8 cellular contexts compared by ENCODE assay signal in the genomic region with DNA sequence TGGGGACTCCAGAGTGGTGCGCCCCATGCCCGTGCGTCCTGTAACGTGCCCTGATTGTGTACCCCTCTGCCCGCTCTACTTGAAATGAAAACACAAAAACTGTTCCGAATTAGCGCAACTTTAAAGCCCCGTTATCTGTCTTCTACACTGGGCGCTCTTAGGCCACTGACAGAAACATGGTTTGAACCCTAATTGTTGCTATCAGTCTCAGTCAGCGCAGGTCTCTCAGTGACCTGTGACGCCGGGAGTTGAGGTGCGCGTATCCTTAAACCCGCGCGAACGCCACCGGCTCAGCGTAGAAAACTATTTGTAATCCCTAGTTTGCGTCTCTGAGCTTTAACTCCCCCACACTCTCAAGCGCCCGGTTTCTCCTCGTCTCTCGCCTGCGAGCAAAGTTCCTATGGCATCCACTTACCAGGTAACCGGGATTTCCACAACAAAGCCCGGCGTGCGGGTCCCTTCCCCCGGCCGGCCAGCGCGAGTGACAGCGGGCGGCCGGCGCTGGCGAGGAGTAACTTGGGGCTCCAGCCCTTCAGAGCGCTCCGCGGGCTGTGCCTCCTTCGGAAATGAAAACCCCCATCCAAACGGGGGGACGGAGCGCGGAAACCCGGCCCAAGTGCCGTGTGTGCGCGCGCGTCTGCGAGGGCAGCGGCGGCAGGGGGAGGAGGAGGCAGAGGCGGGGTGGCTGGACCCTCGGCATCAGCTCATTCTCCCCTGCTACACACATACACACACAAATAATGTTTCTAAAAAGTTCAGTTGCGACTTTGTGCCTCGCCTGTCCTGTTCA. TPM values are rescaled to one million over a fixed set of nuclear protein-coding genes. Genes with fewer than 3 reads are reported as not detected.
DNase-seq lines count a peak whose midpoint lies in the region; ATAC-seq, FAIRE-seq and TF ChIP-seq lines count a peak whose summit lies in the region.

No MANE protein-coding gene starts in this region.

- peaks cover 34% of the 10 kb centered on the region for H3F3A ChIP-seq in PC-9 (ENCODE audit: insufficient read depth, low read depth)

- no peak for TF ChIP-seq CTCF in PC-9 (conservative IDR thresholded peaks at IDR 0.05)
- TF ChIP-seq CTCF in body of pancreas (IDR thresholded peaks at IDR 0.05), result no peak

- no peaks in the 10 kb centered on the region for H3K36me3 ChIP-seq in PC-9 (ENCODE audit: low read depth)
- no peaks in the 10 kb centered on the region for H3K36me3 ChIP-seq in body of pancreas (replicated peaks in 1 of 2; ENCODE audit: insufficient read depth in 1 of 2, low read depth in 2 of 2)
- H3K36me3 ChIP-seq in small intestine (ENCODE audit: control insufficient read depth in 2 of 2, insufficient read depth in 2 of 2, low read length in 2 of 2), result no peaks in the 10 kb centered on the region

- no peaks in the 10 kb centered on the region for H3K9me2 ChIP-seq in PC-9 (ENCODE audit: insufficient read depth)

- FAIRE-seq in GM12891 (lab: Jason Lieb, UNC) (no peak), small intestine (lab: Jason Lieb, UNC) (no peak)

- TF ChIP-seq POLR2A in GM12891 (IDR thresholded peaks at IDR 0.05; ENCODE audit: low read depth, low read length) (no peak), body of pancreas (IDR thresholded peaks at IDR 0.05) (no peak)

- H3K79me2 ChIP-seq in PC-9 (ENCODE audit: low read depth), result peaks cover 17% of the 10 kb centered on the region; the same call in 1 of the 2 replicates

- H3K4me3 ChIP-seq in PC-9, result peak overlapping the region; percentile 90
- peak overlapping the region; percentile 44 to 72 for H3K4me3 ChIP-seq in body of pancreas
- H3K4me3 ChIP-seq in small intestine (ENCODE audit: low read depth in 1 of 2, low read length in 2 of 2), result peak overlapping the region; percentile 55 to 75

- H3K27me3 ChIP-seq in PC-9 (ENCODE audit: insufficient read depth, low read depth) (no peaks in the 10 kb centered on the region), body of pancreas (no peaks in the 10 kb centered on the region), small intestine (ENCODE audit: control insufficient read depth in 2 of 2, insufficient read depth in 2 of 2, low read length in 2 of 2) (peaks cover 2 to 5% of the 10 kb centered on the region in 2 donors)

- 1% methylated on average over 28 to 56 of the region's 60 CpGs for WGBS in body of pancreas, 2 donors
- WGBS in small intestine, 3 donors, result 1% methylated on average over 57 to 60 of the region's 60 CpGs

- H3K27ac ChIP-seq in PC-9 (no peak overlapping the region; the same call in 1 of the 2 replicates), body of pancreas (peak overlapping the region; percentile 89 to 97 (median 92)), small intestine (ENCODE audit: low read depth in 1 of 2, low read length in 1 of 2) (peak overlapping the region in 1 of 2 donors; percentile 96)

- H3K4me2 ChIP-seq in PC-9, result peak overlapping the region; percentile 95

- H3K4me1 ChIP-seq in PC-9 (replicated peaks; ENCODE audit: insufficient read depth), result peaks cover 40% of the 10 kb centered on the region
- H3K4me1 ChIP-seq in body of pancreas, result peaks cover 26% of the 10 kb centered on the region
- H3K4me1 ChIP-seq in small intestine (ENCODE audit: control insufficient read depth in 2 of 2, insufficient read depth in 1 of 2, low read depth in 1 of 2, low read length in 1 of 2), result no peaks in the 10 kb centered on the region

- DNase-seq in GM12891 (ENCODE audit: insufficient read length, low spot score), result peak; percentile 24
- DNase-seq in PC-9, result peak; percentile 18 to 34
- peak; percentile 26 to 53 (median 34) for DNase-seq in body of pancreas
- peak; percentile 72 for DNase-seq in iris pigment epithelial cell (ENCODE audit: low read depth)
- peak; percentile 24 for DNase-seq in small intestine
- DNase-seq in NCI-H1930 (lab: John Stamatoyannopoulos, UW), result no peak

- H2AFZ ChIP-seq in PC-9, result peak overlapping the region; percentile 86

- TSS peak; percentile 16 for BruUV-seq in PC-9 (replicated peaks; lab: Mats Ljungman, UMichigan)

- intact Hi-C loops in PC-9 (cut with micrococcal nuclease; ENCODE audit: unreplicated experiment) (loop anchor here (2.0 to 10.0 kb wide), 6 partner anchors 36 to 567 kb away; no protein-coding TSS in a partner anchor), body of pancreas (cut with DNase I) (no loop called here)

- peak; percentile 5 for ATAC-seq in body of pancreas
- no peak for ATAC-seq in GM21423 (IDR thresholded peaks at IDR 0.05; ENCODE audit: unreplicated experiment)
- ATAC-seq in GM18870 (IDR thresholded peaks at IDR 0.05; ENCODE audit: unreplicated experiment), result no peak

- CTCF ChIA-PET in PC-9 (lab: Charles Lee), result interaction anchor here (0.6 kb wide), 2 partner anchors 11 to 696 kb away, joined by 3 to 5 read pairs; no protein-coding TSS in a partner anchor

- H3K9me3 ChIP-seq in PC-9 (ENCODE audit: insufficient read depth, low read depth), result no peaks in the 10 kb centered on the region
- H3K9me3 ChIP-seq in body of pancreas, result no peaks in the 10 kb centered on the region
- H3K9me3 ChIP-seq in small intestine (ENCODE audit: control insufficient read depth, low read depth), result no peaks in the 10 kb centered on the region

- POLR2A ChIA-PET in PC-9 (lab: Charles Lee; ENCODE audit: unreplicated experiment), result interaction anchor here (0.6 kb wide), 2 partner anchors 19 to 544 kb away, joined by 3 to 20 read pairs; no protein-coding TSS in a partner anchor

- no peaks in the 10 kb centered on the region for H4K20me1 ChIP-seq in PC-9 (ENCODE audit: insufficient read depth)

TF ChIP-seq in GM12891, 5 proteins besides CTCF, POLR2A, EP300 and RAD21:
- no peak for TF ChIP-seq SPI1 (IDR thresholded peaks at IDR 0.05; ENCODE audit: low read depth, low read length)
- no peak for TF ChIP-seq PAX5 (IDR thresholded peaks at IDR 0.05; ENCODE audit: insufficient read depth, low read length, severe bottlenecking)
- TF ChIP-seq POU2F2 (IDR thresholded peaks at IDR 0.05; ENCODE audit: low read depth, low read length), result no peak
- TF ChIP-seq TAF1 (IDR thresholded peaks at IDR 0.05; ENCODE audit: low read depth, low read length), result no peak
- no peak for TF ChIP-seq POLR2AphosphoS5 (IDR thresholded peaks at IDR 0.05; ENCODE audit: low read depth, low read length)

RNA-seq across cellular contexts. Expression of a gene that starts 0.7 kb away (rescaled TPM):
- polyA plus RNA-seq in GM12891 (2012; ENCODE audit: low read depth, missing spikeins), result 0.14 TPM
- total RNA-seq in PC-9 (2021) (20.5 and 23.4 TPM in 2 replicates), body of pancreas (10 to 100 TPM; 83.5 to 87.3 TPM)
- polyA plus RNA-seq in small intestine, result 1 to 10 TPM in 1 of 3 donors, under 1 TPM in 2; 0.27 to 1.7 (median 0.67) TPM

Comparison
In these comparisons a context has a peak if more than half of its experiments do, and no peak if none do; other contexts are left out.
1. DNase-seq: peak in GM12891 (single experiment), PC-9 (2 of 2), body of pancreas (4 of 4), iris pigment epithelial cell (single experiment) and small intestine (single experiment); none in NCI-H1930 (0 of 2).
2. Peak in every context shown above with its lines, with median percentiles within 50 percentile points of each other: H3K4me3 ChIP-seq.